In genomic region chr6:50832912-50833311, GRCh38 we compare ENCODE assay signal across 22 cellular contexts. TPM values are rescaled to one million over a fixed set of nuclear protein-coding genes. Genes with fewer than 3 reads are reported as not detected.
DNase-seq lines count a peak whose midpoint lies in the region; ATAC-seq and TF ChIP-seq lines count a peak whose summit lies in the region.
"Had no signal": no experiment of that assay in that cellular context is flagged by ENCODE, and none has a peak within 500 bp of the region (broad histone marks: within the 10 kb centered on the region; RNA-seq: fewer than 3 reads in every experiment).

No MANE protein-coding gene starts in this region.

- no TSS peak for BruUV-seq in A673 (replicated peaks; lab: Mats Ljungman, UMichigan)
- no TSS peak for BruUV-seq in mammary epithelial cell (replicated peaks; lab: Mats Ljungman, UMichigan)

- H3K27me3 ChIP-seq in A673 (replicated peaks; ENCODE audit: insufficient read depth, low read depth, low read length, poor library complexity) (peaks cover 22% of the 10 kb centered on the region), neural progenitor cell (peaks cover 100% of the 10 kb centered on the region), mammary epithelial cell (ENCODE audit: insufficient read depth, low read length) (peaks cover 8% of the 10 kb centered on the region)

- H3K27ac ChIP-seq in A673 (ENCODE audit: low read depth, low read length, poor library complexity, severe bottlenecking) (no peak overlapping the region), SK-N-MC (peak overlapping the region; percentile 56), neural progenitor cell (no peak overlapping the region), mammary epithelial cell (ENCODE audit: insufficient read depth, low read depth, low read length) (no peak overlapping the region)
- H3K27ac ChIP-seq: A549, GM23248 had no signal

- no peaks in the 10 kb centered on the region for H3K9me3 Mint-ChIP-seq in neural progenitor cell
- H3K9me3 Mint-ChIP-seq in stimulated activated memory B cell treated with anti-CD40 and anti-IgM and Interleukin-4, amounts not matched to agents 10 μg/mL and 1 μg/mL and 100 μg/mL, for 72 hours = no peaks in the 10 kb centered on the region
- H3K9me3 Mint-ChIP-seq: HFFc6 had no signal

- H3K27ac Mint-ChIP-seq in neural progenitor cell = no peak overlapping the region
- H3K27ac Mint-ChIP-seq in stimulated activated memory B cell treated with anti-CD40 and anti-IgM and Interleukin-4, amounts not matched to agents 10 μg/mL and 1 μg/mL and 100 μg/mL, for 72 hours = no peak overlapping the region
- H3K27ac Mint-ChIP-seq: CD4-positive, alpha-beta memory T cell; HFFc6 had no signal

- no peak for ATAC-seq in stimulated activated memory B cell treated with anti-CD40 and anti-IgM and Interleukin-4, amounts not matched to agents 10 μg/mL and 1 μg/mL and 100 μg/mL, for 72 hours
- no peak for ATAC-seq in GM21717 (IDR thresholded peaks at IDR 0.05; ENCODE audit: unreplicated experiment)
- ATAC-seq: A549 had no signal

- TF ChIP-seq CTCF in A673 (conservative IDR thresholded peaks at IDR 0.05; ENCODE audit: low read depth, low read length) = no peak
- TF ChIP-seq CTCF in neural progenitor cell (IDR thresholded peaks at IDR 0.05) = no peak
- TF ChIP-seq CTCF in mammary epithelial cell (conservative IDR thresholded peaks at IDR 0.05 in 1 of 2, IDR thresholded peaks at IDR 0.05 in 1 of 2; ENCODE audit: extremely low read depth in 1 of 2, insufficient read depth in 1 of 2, low read depth in 1 of 2, low read length in 2 of 2) = no peak

- CTCF ChIA-PET in A673 (lab: Charles Lee) = no interaction called here
- CTCF ChIA-PET in mammary epithelial cell (lab: Charles Lee; ENCODE audit: low non-redundant PET) = no interaction called here

- in situ Hi-C loops in mammary epithelial cell (cut with MboI; ENCODE audit: low sequenced_read_pairs in 2 of 2) = no loop called here

- POLR2A ChIA-PET in A673 (lab: Charles Lee; ENCODE audit: low non-redundant PET) = interaction anchor here (0.6 kb wide), 2 partner anchors 12 to 299 kb away, joined by 3 to 4 read pairs; no protein-coding TSS in a partner anchor

- H3K36me3 Mint-ChIP-seq in neural progenitor cell = no peaks in the 10 kb centered on the region
- no peaks in the 10 kb centered on the region for H3K36me3 Mint-ChIP-seq in stimulated activated memory B cell treated with anti-CD40 and anti-IgM and Interleukin-4, amounts not matched to agents 10 μg/mL and 1 μg/mL and 100 μg/mL, for 72 hours
- H3K36me3 Mint-ChIP-seq: CD4-positive, alpha-beta memory T cell had no signal

- H2AFZ ChIP-seq in neural progenitor cell (replicated peaks) = no peak overlapping the region
- no peak overlapping the region for H2AFZ ChIP-seq in mammary epithelial cell (ENCODE audit: low read depth, low read length)
- H2AFZ ChIP-seq: GM23248 had no signal

- dilution Hi-C loops in mammary epithelial cell (cut with HindIII; ENCODE audit: low sequenced_read_pairs) = no loop called here

- H4K20me1 ChIP-seq in neural progenitor cell (ENCODE audit: low read depth) (peaks cover 48% of the 10 kb centered on the region), mammary epithelial cell (ENCODE audit: insufficient read depth, low read length) (no peaks in the 10 kb centered on the region)

- H3K4me1 ChIP-seq in A673 (ENCODE audit: insufficient read depth, low read length, poor library complexity, severe bottlenecking) = peaks cover 38% of the 10 kb centered on the region
- peaks cover 14% of the 10 kb centered on the region for H3K4me1 ChIP-seq in neural progenitor cell
- no peaks in the 10 kb centered on the region for H3K4me1 ChIP-seq in mammary epithelial cell (ENCODE audit: insufficient read depth, low read length)
- H3K4me1 ChIP-seq: A549, HAP-1 had no signal

- H3K27me3 Mint-ChIP-seq in neural progenitor cell (ENCODE audit: insufficient read depth, low read depth) = peaks cover 83% of the 10 kb centered on the region
- H3K27me3 Mint-ChIP-seq in stimulated activated memory B cell treated with anti-CD40 and anti-IgM and Interleukin-4, amounts not matched to agents 10 μg/mL and 1 μg/mL and 100 μg/mL, for 72 hours = peaks cover 59% of the 10 kb centered on the region

- WGBS in mammary epithelial cell (ENCODE audit: low coverage, missing lambda C conversion rate) = 93% methylated on average over 1 of the region's 1 CpG

- peaks cover 14% of the 10 kb centered on the region for H3K4me1 Mint-ChIP-seq in neural progenitor cell
- H3K4me1 Mint-ChIP-seq in stimulated activated memory B cell treated with anti-CD40 and anti-IgM and Interleukin-4, amounts not matched to agents 10 μg/mL and 1 μg/mL and 100 μg/mL, for 72 hours = peaks cover 10% of the 10 kb centered on the region

- DNase-seq in A673 (ENCODE audit: low spot score) = peak; percentile 92
- DNase-seq in NCI-H345 (lab: John Stamatoyannopoulos, UW) = peak; percentile 84
- peak; percentile 83 for DNase-seq in SK-N-MC (ENCODE audit: low read depth, low spot score)
- DNase-seq in neural progenitor cell (ENCODE audit: low spot score) = no peak
- DNase-seq in mammary epithelial cell = no peak
- DNase-seq: 8988T; C1 segment of cervical spinal cord; Calu3; CD4-positive, alpha-beta memory T cell; COR-L47; DMS53; DMS79 treated with DMSO at 0.1 percent for 48 hours; GF-D8; GM23248; HFFc6 had no signal

- intact Hi-C loops in A673 (cut with micrococcal nuclease; ENCODE audit: unreplicated experiment) = loop anchor here (1.0 kb wide), 1 partner anchor 103 kb away; no protein-coding TSS in a partner anchor
- intact Hi-C loops in mammary epithelial cell (cut with micrococcal nuclease) = no loop called here

- H3K36me3 ChIP-seq in A673 (ENCODE audit: insufficient read depth, low read length, poor library complexity, severe bottlenecking) (no peaks in the 10 kb centered on the region), SK-N-MC (ENCODE audit: insufficient read depth, low read length) (peaks cover 100% of the 10 kb centered on the region), neural progenitor cell (no peaks in the 10 kb centered on the region), mammary epithelial cell (ENCODE audit: insufficient read depth, low read length) (no peaks in the 10 kb centered on the region)
- H3K36me3 ChIP-seq: HAP-1 had no signal

- H3K9ac ChIP-seq in SK-N-MC (ENCODE audit: insufficient read length) (no peak overlapping the region), neural progenitor cell (no peak overlapping the region), mammary epithelial cell (ENCODE audit: insufficient read depth, low read length) (no peak overlapping the region)
- H3K9ac ChIP-seq: GM23248 had no signal

- no peak overlapping the region for H3K4me3 ChIP-seq in A673 (ENCODE audit: low read depth, low read length, poor library complexity, severe bottlenecking)
- H3K4me3 ChIP-seq in SK-N-MC = no peak overlapping the region
- no peak overlapping the region for H3K4me3 ChIP-seq in neural progenitor cell
- no peak overlapping the region for H3K4me3 ChIP-seq in mammary epithelial cell (replicated peaks in 1 of 3; ENCODE audit: insufficient read depth in 1 of 3, low read depth in 2 of 3, low read length in 3 of 3)
- H3K4me3 ChIP-seq: A549, GM23248, HAP-1 had no signal

- H3K4me3 Mint-ChIP-seq in neural progenitor cell = peak overlapping the region; percentile 3
- H3K4me3 Mint-ChIP-seq in stimulated activated memory B cell treated with anti-CD40 and anti-IgM and Interleukin-4, amounts not matched to agents 10 μg/mL and 1 μg/mL and 100 μg/mL, for 72 hours = no peak overlapping the region
- H3K4me3 Mint-ChIP-seq: CD4-positive, alpha-beta memory T cell; HFFc6 had no signal

- H3K9me3 ChIP-seq in A673 (ENCODE audit: low read depth, low read length, poor library complexity, severe bottlenecking) (no peaks in the 10 kb centered on the region), SK-N-MC (ENCODE audit: low read depth, low read length) (no peaks in the 10 kb centered on the region), neural progenitor cell (ENCODE audit: low read depth) (no peaks in the 10 kb centered on the region), mammary epithelial cell (replicated peaks; ENCODE audit: insufficient read depth, low read length) (no peaks in the 10 kb centered on the region)
- H3K9me3 ChIP-seq: A549, HAP-1 had no signal

- H3F3A ChIP-seq in neural progenitor cell (ENCODE audit: low read depth) = no peaks in the 10 kb centered on the region

- H3K79me2 ChIP-seq in neural progenitor cell (ENCODE audit: low read depth) = no peaks in the 10 kb centered on the region
- H3K79me2 ChIP-seq in mammary epithelial cell (ENCODE audit: insufficient read depth, low read length) = no peaks in the 10 kb centered on the region

- H3K4me2 ChIP-seq in neural progenitor cell (no peak overlapping the region), mammary epithelial cell (ENCODE audit: insufficient read depth, low read depth, low read length) (no peak overlapping the region)
- H3K4me2 ChIP-seq: A549 had no signal

RNA-seq across cellular contexts. Expression of gene TFAP2B, which starts 14.2 kb away (rescaled TPM):
- total RNA-seq in A673 (2021) = 0.56 and 1.7 TPM in 2 replicates
- total RNA-seq in neural progenitor cell (ENCODE audit: low replicate concordance) = 0.15 TPM in 1 of 2 replicates, not detected in the other
- total RNA-seq in mammary epithelial cell = 1 to 10 TPM in 1 of 2 donors, under 1 TPM in 1; 0.21 to 2.0 TPM
- not detected for polyA plus RNA-seq in mammary epithelial cell
- polyA minus RNA-seq in mammary epithelial cell = not detected
- total RNA-seq: Calu3; CD4-positive, alpha-beta memory T cell; Daoy; G401; GM23248; HFFc6 had no signal
- polyA plus RNA-seq: A549; BJ; CD4-positive, alpha-beta memory T cell; GM23248 had no signal

Comparison
In these comparisons a context has a peak if more than half of its experiments do, and no peak if none do; other contexts are left out.
1. DNase-seq: peak in A673 (single experiment), NCI-H345 (single experiment) and SK-N-MC (single experiment); none in neural progenitor cell (single experiment) and mammary epithelial cell (single experiment).